Comparison of ENCODE assay signal across 2 cellular contexts in genomic region chr9:68996457-68996856, GRCh38.
TF ChIP-seq lines count a peak whose summit lies in the region.

No MANE protein-coding gene starts in this region.

TF ChIP-seq in liver, 16 proteins besides CTCF, POLR2A, EP300 and RAD21:
- TF ChIP-seq TAF1 (conservative IDR thresholded peaks at IDR 0.05): no peak
- TF ChIP-seq HNF4A (conservative IDR thresholded peaks at IDR 0.05): no peak
- no peak for TF ChIP-seq RXRA (IDR thresholded peaks at IDR 0.05)
- no peak for TF ChIP-seq FOXA1 (IDR thresholded peaks at IDR 0.05)
- no peak for TF ChIP-seq NR2F2 (IDR thresholded peaks at IDR 0.05)
- no peak for TF ChIP-seq FOXA2 (IDR thresholded peaks at IDR 0.05)
- TF ChIP-seq GABPA (IDR thresholded peaks at IDR 0.05 in 1 of 2, conservative IDR thresholded peaks at IDR 0.05 in 1 of 2): peak; percentile 34 to 42
TF ChIP-seq in liver: peak in this region for 1.

TF ChIP-seq in HepG2, 621 proteins besides CTCF, POLR2A, EP300 and RAD21:
- TF ChIP-seq PAWR (CRISPR knock-in tag; IDR thresholded peaks at IDR 0.05; ENCODE audit: borderline replicate concordance): no peak
